ENCODE assay signal across 20 cellular contexts in the genomic region with DNA sequence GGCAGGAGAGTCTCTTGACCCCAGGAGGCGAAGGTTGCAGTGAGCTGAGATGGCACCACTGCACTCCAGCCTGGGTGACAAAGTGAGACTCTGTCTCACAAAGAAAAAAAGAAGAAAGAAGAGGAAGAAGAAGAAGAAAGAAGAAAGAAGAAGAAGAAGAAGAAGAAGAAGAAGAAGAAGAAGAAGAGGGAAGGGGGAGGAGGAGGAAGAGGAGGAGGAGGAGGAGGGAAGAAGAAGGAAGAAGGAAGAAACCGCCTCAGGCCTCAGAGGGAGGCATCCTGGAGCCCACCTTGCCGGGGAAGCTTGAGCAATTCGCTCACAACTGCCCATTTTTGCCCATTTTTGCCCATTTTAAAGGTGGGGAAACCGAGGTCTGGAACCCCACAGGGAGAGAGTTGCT.
"Had no signal": no experiment of that assay in that cellular context is flagged by ENCODE, and none has a peak within 500 bp of the region (broad histone marks: within the 10 kb centered on the region; RNA-seq: fewer than 3 reads in every experiment).

No MANE protein-coding gene starts in this region.

- H3K4me1 Mint-ChIP-seq: immature natural killer cell; nephron progenitor cell; stimulated activated memory B cell treated with anti-CD40 and anti-IgM and Interleukin-4, amounts not matched to agents 10 μg/mL and 1 μg/mL and 100 μg/mL, for 72 hours had no signal

- H3K27me3 Mint-ChIP-seq: effector memory CD8-positive, alpha-beta T cell; stimulated activated memory B cell treated with anti-CD40 and anti-IgM and Interleukin-4, amounts not matched to agents 10 μg/mL and 1 μg/mL and 100 μg/mL, for 72 hours had no signal

- H3K36me3 Mint-ChIP-seq: immature natural killer cell had no signal

- H3K4me1 ChIP-seq: lower lobe of right lung, psoas muscle, sigmoid colon, tibial nerve had no signal

- H3K9me3 Mint-ChIP-seq: effector memory CD8-positive, alpha-beta T cell; immature natural killer cell; naive thymus-derived CD8-positive, alpha-beta T cell; stimulated activated memory B cell treated with anti-CD40 and anti-IgM and Interleukin-4, amounts not matched to agents 10 μg/mL and 1 μg/mL and 100 μg/mL, for 72 hours had no signal

- H3K27me3 ChIP-seq: ovary, tibial nerve, upper lobe of left lung had no signal

- H3K27ac ChIP-seq: lower lobe of right lung, ovary, psoas muscle, sigmoid colon, thoracic aorta, tibial nerve, upper lobe of left lung had no signal

- H3K27ac Mint-ChIP-seq: immature natural killer cell; nephron progenitor cell; stimulated activated memory B cell treated with anti-CD40 and anti-IgM and Interleukin-4, amounts not matched to agents 10 μg/mL and 1 μg/mL and 100 μg/mL, for 72 hours had no signal

- H3K4me3 Mint-ChIP-seq: effector memory CD8-positive, alpha-beta T cell; immature natural killer cell; nephron progenitor cell; stimulated activated memory B cell treated with anti-CD40 and anti-IgM and Interleukin-4, amounts not matched to agents 10 μg/mL and 1 μg/mL and 100 μg/mL, for 72 hours had no signal

- DNase-seq: cortex of kidney; effector memory CD8-positive, alpha-beta T cell; hypothalamus; immature natural killer cell; kidney glomerular epithelial cell; left ventricle myocardium superior; lower lobe of right lung; naive thymus-derived CD8-positive, alpha-beta T cell; nephron progenitor cell; nucleus accumbens; ovary; psoas muscle; right cardiac atrium; sigmoid colon; stimulated activated CD4-positive, alpha-beta T cell treated with anti-CD3 and anti-CD28 coated beads, Interleukin-4, amount 100 ng/mL, for 24 hours; stimulated activated naive CD8-positive, alpha-beta T cell treated with anti-CD3 and anti-CD28 coated beads, Interleukin-15, Interleukin-2, amounts not matched to agents 100 U/mL and 50 U/mL, for 24 hours had no signal

- H3K9me3 ChIP-seq: lower lobe of right lung, ovary, thoracic aorta, upper lobe of left lung had no signal

- H3K4me3 ChIP-seq: lower lobe of right lung, ovary, psoas muscle, sigmoid colon, thoracic aorta, tibial nerve, upper lobe of left lung had no signal

- H3K36me3 ChIP-seq: lower lobe of right lung, ovary, sigmoid colon, thoracic aorta, tibial nerve, upper lobe of left lung had no signal
